9 cellular contexts compared by ENCODE assay signal in genomic region chr12:75944097-75944904, GRCh38.
A peak's percentile ranks its signal among the peaks of the same experiment; 100 is the strongest.
DNase-seq lines count a peak whose midpoint lies in the region; ATAC-seq and FAIRE-seq lines count a peak whose summit lies in the region.
"Had no signal": no experiment of that assay in that cellular context is flagged by ENCODE, and none has a peak within 500 bp of the region (broad histone marks: within the 10 kb centered on the region; RNA-seq: fewer than 3 reads in every experiment).

No MANE protein-coding gene starts in this region.

- WGBS in urinary bladder: 60% methylated on average over 1 of the region's 1 CpG

- H3K4me3 ChIP-seq in adipocyte (ENCODE audit: low read length) (peak overlapping the region; percentile 10), urinary bladder (ENCODE audit: low read depth, low read length) (no peak overlapping the region)

- peaks cover 15% of the 10 kb centered on the region for H3K4me1 ChIP-seq in adipocyte (ENCODE audit: control insufficient read depth, insufficient read depth, low read length)
- no peaks in the 10 kb centered on the region for H3K4me1 ChIP-seq in urinary bladder (ENCODE audit: insufficient read depth)

- no peaks in the 10 kb centered on the region for H3K9me3 ChIP-seq in adipocyte (ENCODE audit: control insufficient read depth, low read length)

- no peaks in the 10 kb centered on the region for H3K27me3 ChIP-seq in adipocyte (replicated peaks; ENCODE audit: control insufficient read depth, insufficient read depth, low read length)

- FAIRE-seq in A204.1 (lab: Jason Lieb, UNC): peak; percentile 96

- peak overlapping the region; percentile 47 for H3K27ac ChIP-seq in urinary bladder (ENCODE audit: low read depth)
- H3K27ac ChIP-seq: KMS-11 had no signal

- DNase-seq in NCI-H2196 (lab: John Stamatoyannopoulos, UW; ENCODE audit: unreplicated experiment): peak; percentile 39
- peak; percentile 81 for DNase-seq in adipocyte (ENCODE audit: low read depth)
- peak; percentile 72 for DNase-seq in islet precursor cell
- DNase-seq in middle frontal gyrus (ENCODE audit: extremely low spot score, low spot score): no peak

- ATAC-seq in GM18498 (IDR thresholded peaks at IDR 0.05; ENCODE audit: unreplicated experiment) (peak; percentile 96), HG02798 (IDR thresholded peaks at IDR 0.05; ENCODE audit: poor library complexity, unreplicated experiment) (peak; percentile 95)

- H3K36me3 ChIP-seq in adipocyte (ENCODE audit: control insufficient read depth, insufficient read depth, low read length, severe bottlenecking) (no peaks in the 10 kb centered on the region), urinary bladder (ENCODE audit: insufficient read depth) (no peaks in the 10 kb centered on the region)

- peak overlapping the region; percentile 10 for H3K9ac ChIP-seq in adipocyte (ENCODE audit: low read length)
- H3K9ac ChIP-seq: KMS-11 had no signal
